In genomic region chr1:41811978-41812852, GRCh38 we compare ENCODE assay signal across 8 cellular contexts.
DNase-seq lines count a peak whose midpoint lies in the region; ATAC-seq and TF ChIP-seq lines count a peak whose summit lies in the region.

No MANE protein-coding gene starts in this region.

- peak; percentile 55 for TF ChIP-seq CTCF in GM10248 (IDR thresholded peaks at IDR 0.05; ENCODE audit: control extremely low read depth, extremely low read depth, low read depth, missing control alignments)
- peak; percentile 71 for TF ChIP-seq CTCF in smooth muscle cell (IDR thresholded peaks at IDR 0.05; ENCODE audit: borderline replicate concordance, insufficient read depth, poor library complexity, severe bottlenecking)

- H3K9me3 ChIP-seq in adipocyte (ENCODE audit: control insufficient read depth, low read length) (no peaks in the 10 kb centered on the region), right cardiac atrium (ENCODE audit: control insufficient read depth, low read length) (no peaks in the 10 kb centered on the region), smooth muscle cell (replicated peaks; ENCODE audit: low read depth) (no peaks in the 10 kb centered on the region)

- H3K79me2 ChIP-seq in smooth muscle cell (ENCODE audit: low read depth) = no peaks in the 10 kb centered on the region

- DNase-seq in GM10248 (ENCODE audit: extremely low spot score) = peak; percentile 71
- peak; percentile 71 for DNase-seq in NCI-H1092 treated with DMSO at 0.1 percent for 48 hours (lab: John Stamatoyannopoulos, UW)
- peak; percentile 45 for DNase-seq in SIG-M5 treated with dmso at 0.1 percent for 504 hours (lab: John Stamatoyannopoulos, UW; ENCODE audit: unreplicated experiment)
- peak; percentile 82 for DNase-seq in adipocyte (ENCODE audit: low read depth)
- peak; percentile 75 to 89 (median 86) for DNase-seq in right cardiac atrium
- DNase-seq in smooth muscle cell (lab: John Stamatoyannopoulos, UW; ENCODE audit: unreplicated experiment) = no peak

- WGBS in right cardiac atrium = 47% methylated on average over 7 of the region's 7 CpGs
- 26% methylated on average over 7 of the region's 7 CpGs for WGBS in smooth muscle cell (ENCODE audit: low lambda C conversion rate)

- H3K36me3 ChIP-seq in adipocyte (ENCODE audit: control insufficient read depth, insufficient read depth, low read length, severe bottlenecking) (no peaks in the 10 kb centered on the region), smooth muscle cell (ENCODE audit: low read depth) (no peaks in the 10 kb centered on the region)

- peaks cover 3% of the 10 kb centered on the region for H3K27me3 ChIP-seq in adipocyte (replicated peaks; ENCODE audit: control insufficient read depth, insufficient read depth, low read length)
- no peaks in the 10 kb centered on the region for H3K27me3 ChIP-seq in right cardiac atrium (ENCODE audit: control insufficient read depth, insufficient read depth)
- no peaks in the 10 kb centered on the region for H3K27me3 ChIP-seq in smooth muscle cell (ENCODE audit: low read depth)

- H3K4me1 ChIP-seq in adipocyte (ENCODE audit: control insufficient read depth, insufficient read depth, low read length) = peaks cover 32% of the 10 kb centered on the region
- peaks cover 10% of the 10 kb centered on the region for H3K4me1 ChIP-seq in right cardiac atrium (ENCODE audit: control insufficient read depth, insufficient read depth, low read length)
- H3K4me1 ChIP-seq in smooth muscle cell (ENCODE audit: low read depth) = no peaks in the 10 kb centered on the region

- no peak overlapping the region for H2AFZ ChIP-seq in smooth muscle cell (ENCODE audit: low read depth)

- ATAC-seq in right cardiac atrium (peak; percentile 65 to 73), HG02981 (IDR thresholded peaks at IDR 0.05; ENCODE audit: unreplicated experiment) (no peak), HG03442 (IDR thresholded peaks at IDR 0.05; ENCODE audit: unreplicated experiment) (no peak)

- no peaks in the 10 kb centered on the region for H4K20me1 ChIP-seq in smooth muscle cell (ENCODE audit: low read depth)

- CTCF ChIA-PET in GM10248 (lab: Yijun Ruan, JAX) = interaction anchor here (0.5 to 5.2 kb wide), 32 partner anchors 9 to 657 kb away, joined by 3 to 31 read pairs (median 3); no protein-coding TSS in a partner anchor

- peak overlapping the region; percentile 30 for H3K4me3 ChIP-seq in adipocyte (ENCODE audit: low read length)
- no peak overlapping the region for H3K4me3 ChIP-seq in right cardiac atrium (ENCODE audit: low read length)
- no peak overlapping the region for H3K4me3 ChIP-seq in smooth muscle cell

- peak overlapping the region; percentile 17 for H3K9ac ChIP-seq in adipocyte (ENCODE audit: low read length)
- H3K9ac ChIP-seq in smooth muscle cell (ENCODE audit: low read depth) = peak overlapping the region; percentile 80

- intact Hi-C loops in right cardiac atrium (cut with DNase I) = loop anchor here in 1 of 4 donors (10.0 kb wide), 1 partner anchor 223 kb away; no protein-coding TSS in a partner anchor

- H3F3A ChIP-seq in smooth muscle cell (ENCODE audit: low read depth) = no peaks in the 10 kb centered on the region

- POLR2A ChIA-PET in GM10248 (lab: Yijun Ruan, JAX) = no interaction called here

- peak overlapping the region; percentile 58 for H3K4me2 ChIP-seq in smooth muscle cell

- H3K27ac ChIP-seq in right cardiac atrium (ENCODE audit: low read length) (peak overlapping the region; percentile 44), smooth muscle cell (ENCODE audit: low read depth) (peak overlapping the region; percentile 96)

Comparison
In these comparisons a context has a peak if more than half of its experiments do, and no peak if none do; other contexts are left out.
1. ATAC-seq: peak in right cardiac atrium (2 of 2); none in HG02981 (single experiment) and HG03442 (single experiment).